2 cellular contexts compared by ENCODE assay signal in genomic region chr11:133889893-133890292, GRCh38.
TF ChIP-seq lines count a peak whose summit lies in the region.

No MANE protein-coding gene starts in this region.

TF ChIP-seq in SK-N-SH, 30 proteins besides CTCF, POLR2A, EP300 and RAD21 (continued from another document):
- TF ChIP-seq NRF1 (IDR thresholded peaks at IDR 0.05; ENCODE audit: low read depth, low read length) (no peak), GATA2 (CRISPR knock-in tag; IDR thresholded peaks at IDR 0.05) (no peak), ZBTB33 (IDR thresholded peaks at IDR 0.05; ENCODE audit: borderline replicate concordance, low read depth) (no peak)

TF ChIP-seq in SK-N-SH treated with all-trans-retinoic acid at 6 μM for 48 hours, 23 proteins besides CTCF, POLR2A, EP300 and RAD21 (continued from another document):
- TF ChIP-seq POU6F1 (CRISPR knock-in tag; IDR thresholded peaks at IDR 0.05; ENCODE audit: borderline replicate concordance, low read depth) (no peak), ZFP30 (CRISPR knock-in tag; IDR thresholded peaks at IDR 0.05) (no peak), PATZ1 (CRISPR knock-in tag; IDR thresholded peaks at IDR 0.05; ENCODE audit: borderline replicate concordance) (no peak), PPARA (CRISPR knock-in tag; IDR thresholded peaks at IDR 0.05; ENCODE audit: borderline replicate concordance) (no peak), TOX (CRISPR knock-in tag; IDR thresholded peaks at IDR 0.05; ENCODE audit: borderline replicate concordance) (no peak), TSHZ2 (CRISPR knock-in tag; IDR thresholded peaks at IDR 0.05) (no peak), ZNF70 (CRISPR knock-in tag; IDR thresholded peaks at IDR 0.05) (no peak), BACH2 (CRISPR knock-in tag; IDR thresholded peaks at IDR 0.05; ENCODE audit: borderline replicate concordance) (no peak), ZFP3 (CRISPR knock-in tag; IDR thresholded peaks at IDR 0.05) (no peak), CSDC2 (CRISPR knock-in tag; IDR thresholded peaks at IDR 0.05) (no peak), ZNF565 (CRISPR knock-in tag; conservative IDR thresholded peaks at IDR 0.05; ENCODE audit: low read depth) (no peak), RARB (CRISPR knock-in tag; IDR thresholded peaks at IDR 0.05) (no peak), ARNTL (CRISPR knock-in tag; IDR thresholded peaks at IDR 0.05; ENCODE audit: borderline replicate concordance, low read depth) (no peak), GLIS3 (CRISPR knock-in tag; IDR thresholded peaks at IDR 0.05) (no peak)
TF ChIP-seq in SK-N-SH treated with all-trans-retinoic acid at 6 μM for 48 hours: peak in this region for 0.
